In the genomic region with DNA sequence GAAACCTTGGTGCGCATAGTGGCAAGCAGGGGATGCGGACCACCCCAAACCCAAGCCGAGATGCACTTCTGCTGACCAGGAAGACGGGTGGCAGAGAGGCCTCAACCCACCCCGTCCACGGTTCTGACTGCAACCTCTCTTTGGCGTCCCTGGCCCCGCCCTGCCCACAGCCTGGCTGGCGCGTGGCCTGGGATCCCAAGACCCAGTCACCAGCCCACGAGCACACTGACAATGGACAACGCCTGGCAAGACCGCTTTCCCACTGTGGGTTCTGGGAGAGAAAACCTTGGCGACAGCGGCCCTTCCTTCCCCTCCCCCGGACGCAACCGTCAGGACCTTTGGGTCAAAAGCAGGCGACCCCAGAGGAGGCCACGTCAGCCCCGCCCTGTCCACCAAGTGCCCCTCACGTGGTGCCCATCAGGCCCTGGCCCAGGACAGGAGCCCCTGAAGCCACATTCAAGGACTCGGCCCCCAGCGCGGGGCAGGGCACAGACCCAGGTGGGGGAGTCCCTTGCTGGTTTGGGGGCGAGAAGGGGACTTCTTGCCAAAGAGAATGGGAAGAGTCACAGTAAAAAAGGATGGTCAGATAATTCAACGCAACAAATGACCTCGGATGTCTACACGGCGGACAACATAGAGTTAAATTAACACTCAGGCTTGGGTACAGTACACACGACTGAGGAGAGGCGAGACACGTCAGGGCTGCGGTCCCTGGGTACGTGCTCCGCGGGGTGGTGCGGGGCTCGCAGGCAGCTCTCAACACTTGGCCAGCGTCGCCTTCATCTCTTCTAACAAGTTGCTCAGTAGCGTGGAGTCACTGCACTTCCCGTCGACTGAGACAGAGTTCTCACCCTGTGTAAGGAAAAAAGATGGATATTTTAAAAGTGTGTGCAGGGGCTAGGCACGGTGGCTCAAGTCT, we compare ENCODE assay signal across 23 cellular contexts. TPM values are rescaled to one million over a fixed set of nuclear protein-coding genes. Genes with fewer than 3 reads are reported as not detected.
A peak's percentile ranks its signal among the peaks of the same experiment; 100 is the strongest.
DNase-seq lines count a peak whose midpoint lies in the region; ATAC-seq and TF ChIP-seq lines count a peak whose summit lies in the region.
"Had no signal": no experiment of that assay in that cellular context is flagged by ENCODE, and none has a peak within 500 bp of the region (broad histone marks: within the 10 kb centered on the region; RNA-seq: fewer than 3 reads in every experiment).

No MANE protein-coding gene starts in this region.

- CTCF ChIA-PET in WTC11 (lab: Charles Lee), result no interaction called here

- no peaks in the 10 kb centered on the region for H3K9me3 ChIP-seq in prostate gland
- H3K9me3 ChIP-seq: left lung, upper lobe of left lung had no signal

- intact Hi-C loops in dorsolateral prefrontal cortex (cut with DNase I), result no loop called here
- intact Hi-C loops in prostate gland (cut with DNase I), result no loop called here

- ATAC-seq in WTC11, result no peak
- ATAC-seq in stimulated activated effector memory CD8-positive, alpha-beta T cell treated with anti-CD3 and anti-CD28 coated beads, Interleukin-12 subunit alpha, Interleukin-12 subunit beta, amount 100 ng/mL, for 72 hours, result no peak
- ATAC-seq: activated CD8-positive, alpha-beta T cell treated with anti-CD3 and anti-CD28 coated beads, Interleukin-2, amount 10 ng/mL, durations not matched to agents 7 days and 5 days; activated T-cell treated with anti-CD3 and anti-CD28 coated beads, Interleukin-2, amount 50 U/mL, for 4 hours; left lung; SK-N-SH treated with all-trans-retinoic acid at 6 μM for 48 hours had no signal

- H3K27ac ChIP-seq in dorsolateral prefrontal cortex (peak overlapping the region in 56 of 59 donors; percentile 16 to 94 (median 80)), prostate gland (no peak overlapping the region)
- H3K27ac ChIP-seq: left lung, skin epidermis, stomach, upper lobe of left lung had no signal

- no peaks in the 10 kb centered on the region; the same call in 1 of the 2 replicates for H3K4me1 Mint-ChIP-seq in WTC11
- peaks cover 26% of the 10 kb centered on the region for H3K4me1 Mint-ChIP-seq in stimulated activated effector memory CD8-positive, alpha-beta T cell treated with anti-CD3 and anti-CD28 coated beads, Interleukin-12 subunit alpha, Interleukin-12 subunit beta, amount 100 ng/mL, for 72 hours

- H3K9me3 Mint-ChIP-seq in WTC11, result peaks cover 22% of the 10 kb centered on the region
- H3K9me3 Mint-ChIP-seq in stimulated activated effector memory CD8-positive, alpha-beta T cell treated with anti-CD3 and anti-CD28 coated beads, Interleukin-12 subunit alpha, Interleukin-12 subunit beta, amount 100 ng/mL, for 72 hours, result no peaks in the 10 kb centered on the region
- H3K9me3 Mint-ChIP-seq: activated naive CD4-positive, alpha-beta T cell treated with anti-CD3 and anti-CD28 coated beads, Interleukin-2, amount 50 U/mL, for 24 hours; activated T-cell treated with anti-CD3 and anti-CD28 coated beads, Interleukin-2, amount 50 U/mL, for 4 hours; nephron had no signal

- no peaks in the 10 kb centered on the region for H3K27me3 ChIP-seq in dorsolateral prefrontal cortex
- H3K27me3 ChIP-seq in prostate gland (replicated peaks; ENCODE audit: insufficient read depth), result no peaks in the 10 kb centered on the region
- H3K27me3 ChIP-seq: left lung, stomach, upper lobe of left lung had no signal

- H3K27ac Mint-ChIP-seq in WTC11, result peak overlapping the region; percentile 49
- H3K27ac Mint-ChIP-seq in stimulated activated effector memory CD8-positive, alpha-beta T cell treated with anti-CD3 and anti-CD28 coated beads, Interleukin-12 subunit alpha, Interleukin-12 subunit beta, amount 100 ng/mL, for 72 hours, result peak overlapping the region; percentile 29
- H3K27ac Mint-ChIP-seq: activated CD8-positive, alpha-beta T cell treated with anti-CD3 and anti-CD28 coated beads, Interleukin-2, amount 10 ng/mL, durations not matched to agents 7 days and 5 days; activated naive CD4-positive, alpha-beta T cell treated with anti-CD3 and anti-CD28 coated beads, Interleukin-2, amount 50 U/mL, for 24 hours; nephron; progenitor cell of endocrine pancreas had no signal

- H3K36me3 Mint-ChIP-seq in WTC11, result peaks cover 49% of the 10 kb centered on the region
- peaks cover 57% of the 10 kb centered on the region for H3K36me3 Mint-ChIP-seq in stimulated activated effector memory CD8-positive, alpha-beta T cell treated with anti-CD3 and anti-CD28 coated beads, Interleukin-12 subunit alpha, Interleukin-12 subunit beta, amount 100 ng/mL, for 72 hours

- H3K36me3 ChIP-seq in prostate gland, result peaks cover 4 to 13% of the 10 kb centered on the region in 2 donors

- no peak for TF ChIP-seq POLR2A in prostate gland (IDR thresholded peaks at IDR 0.05)

- no peak for DNase-seq in WTC11 (ENCODE audit: low spot score)
- peak in 8 of 10 donors; percentile 51 to 74 (median 62) for DNase-seq in dorsolateral prefrontal cortex
- no peak for DNase-seq in stimulated activated effector memory CD8-positive, alpha-beta T cell treated with anti-CD3 and anti-CD28 coated beads, Interleukin-12 subunit alpha, Interleukin-12 subunit beta, amount 100 ng/mL, for 72 hours (ENCODE audit: low spot score in 2 of 2)
- DNase-seq in NCI-H446 treated with DMSO at 0.1 percent for 48 hours (lab: John Stamatoyannopoulos, UW), result no peak
- DNase-seq in prostate gland (ENCODE audit: low spot score), result no peak
- DNase-seq: activated CD4-positive, CD25-positive, alpha-beta regulatory T cell; activated CD8-positive, alpha-beta T cell treated with anti-CD3 and anti-CD28 coated beads, Interleukin-2, amount 10 ng/mL, durations not matched to agents 7 days and 5 days; activated T-cell treated with anti-CD3 and anti-CD28 coated beads, Interleukin-2, amount 50 U/mL, for 4 hours; DND-41; left lung; MM.1S; NCI-H1436; NCI-H526 treated with DMSO at 0.1 percent for 48 hours; stimulated activated CD4-positive, alpha-beta T cell treated with anti-CD3 and anti-CD28 coated beads, Interleukin-2, amount 100 ng/mL, for 48 hours; stomach; T1000 had no signal

- no peaks in the 10 kb centered on the region for H3K27me3 Mint-ChIP-seq in WTC11 (ENCODE audit: low read depth)
- H3K27me3 Mint-ChIP-seq: activated naive CD4-positive, alpha-beta T cell treated with anti-CD3 and anti-CD28 coated beads, Interleukin-2, amount 50 U/mL, for 24 hours; progenitor cell of endocrine pancreas had no signal

- POLR2A ChIA-PET in WTC11 (lab: Charles Lee), result no interaction called here

- no peak overlapping the region for H3K4me3 Mint-ChIP-seq in WTC11
- H3K4me3 Mint-ChIP-seq in stimulated activated effector memory CD8-positive, alpha-beta T cell treated with anti-CD3 and anti-CD28 coated beads, Interleukin-12 subunit alpha, Interleukin-12 subunit beta, amount 100 ng/mL, for 72 hours, result no peak overlapping the region
- H3K4me3 Mint-ChIP-seq: activated CD8-positive, alpha-beta T cell treated with anti-CD3 and anti-CD28 coated beads, Interleukin-2, amount 10 ng/mL, durations not matched to agents 7 days and 5 days; activated naive CD4-positive, alpha-beta T cell treated with anti-CD3 and anti-CD28 coated beads, Interleukin-2, amount 50 U/mL, for 24 hours; activated T-cell treated with anti-CD3 and anti-CD28 coated beads, Interleukin-2, amount 50 U/mL, for 4 hours; brain; nephron had no signal

- H3K4me1 ChIP-seq in prostate gland (replicated peaks), result no peaks in the 10 kb centered on the region

- 86% methylated on average over 42 of the region's 45 CpGs for WGBS in prostate gland

- peak overlapping the region in 1 of 59 donors; percentile 1 for H3K4me3 ChIP-seq in dorsolateral prefrontal cortex
- no peak overlapping the region for H3K4me3 ChIP-seq in prostate gland
- H3K4me3 ChIP-seq: left lung, skin epidermis, stomach, upper lobe of left lung had no signal

- TF ChIP-seq CTCF in WTC11 (IDR thresholded peaks at IDR 0.05), result no peak
- no peak for TF ChIP-seq CTCF in dorsolateral prefrontal cortex (IDR thresholded peaks at IDR 0.05 in 54 of 56, conservative IDR thresholded peaks at IDR 0.05 in 2 of 56; ENCODE audit: low read depth in 1 of 56, partially characterized antibody in 56 of 56)
- TF ChIP-seq CTCF in prostate gland (IDR thresholded peaks at IDR 0.05), result no peak

TF ChIP-seq in WTC11, 78 proteins besides CTCF, POLR2A, EP300 and RAD21 (continues in another document):
- TF ChIP-seq, protein P1, sequence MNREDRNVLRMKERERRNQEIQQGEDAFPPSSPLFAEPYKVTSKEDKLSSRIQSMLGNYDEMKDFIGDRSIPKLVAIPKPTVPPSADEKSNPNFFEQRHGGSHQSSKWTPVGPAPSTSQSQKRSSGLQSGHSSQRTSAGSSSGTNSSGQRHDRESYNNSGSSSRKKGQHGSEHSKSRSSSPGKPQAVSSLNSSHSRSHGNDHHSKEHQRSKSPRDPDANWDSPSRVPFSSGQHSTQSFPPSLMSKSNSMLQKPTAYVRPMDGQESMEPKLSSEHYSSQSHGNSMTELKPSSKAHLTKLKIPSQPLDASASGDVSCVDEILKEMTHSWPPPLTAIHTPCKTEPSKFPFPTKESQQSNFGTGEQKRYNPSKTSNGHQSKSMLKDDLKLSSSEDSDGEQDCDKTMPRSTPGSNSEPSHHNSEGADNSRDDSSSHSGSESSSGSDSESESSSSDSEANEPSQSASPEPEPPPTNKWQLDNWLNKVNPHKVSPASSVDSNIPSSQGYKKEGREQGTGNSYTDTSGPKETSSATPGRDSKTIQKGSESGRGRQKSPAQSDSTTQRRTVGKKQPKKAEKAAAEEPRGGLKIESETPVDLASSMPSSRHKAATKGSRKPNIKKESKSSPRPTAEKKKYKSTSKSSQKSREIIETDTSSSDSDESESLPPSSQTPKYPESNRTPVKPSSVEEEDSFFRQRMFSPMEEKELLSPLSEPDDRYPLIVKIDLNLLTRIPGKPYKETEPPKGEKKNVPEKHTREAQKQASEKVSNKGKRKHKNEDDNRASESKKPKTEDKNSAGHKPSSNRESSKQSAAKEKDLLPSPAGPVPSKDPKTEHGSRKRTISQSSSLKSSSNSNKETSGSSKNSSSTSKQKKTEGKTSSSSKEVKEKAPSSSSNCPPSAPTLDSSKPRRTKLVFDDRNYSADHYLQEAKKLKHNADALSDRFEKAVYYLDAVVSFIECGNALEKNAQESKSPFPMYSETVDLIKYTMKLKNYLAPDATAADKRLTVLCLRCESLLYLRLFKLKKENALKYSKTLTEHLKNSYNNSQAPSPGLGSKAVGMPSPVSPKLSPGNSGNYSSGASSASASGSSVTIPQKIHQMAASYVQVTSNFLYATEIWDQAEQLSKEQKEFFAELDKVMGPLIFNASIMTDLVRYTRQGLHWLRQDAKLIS (CRISPR knock-in tag; IDR thresholded peaks at IDR 0.05; ENCODE audit: borderline replicate concordance), result no peak

RNA-seq across cellular contexts. Expression of gene IZUMO4, which starts 5.0 kb away (rescaled TPM):
- total RNA-seq in WTC11 (2021) (0.73 to 1.9 TPM (median 1.8 TPM) in 3 replicates), dorsolateral prefrontal cortex (10 to 100 TPM in 119 of 120 experiments, 1 to 10 TPM in 1; 8.6 to 54.6 (median 25.5) TPM), prostate gland (10 to 100 TPM; 11.8 to 50.2 TPM)

RNA-seq across cellular contexts. Expression of gene MOB3A, which starts 5.5 kb away (rescaled TPM):
- total RNA-seq in WTC11 (2021) (8.1 to 9.8 TPM (median 9.6 TPM) in 3 replicates), dorsolateral prefrontal cortex (10 to 100 TPM; 15.7 to 49.6 (median 26.9) TPM), prostate gland (10 to 100 TPM; 40.1 to 43.5 TPM)

RNA-seq across cellular contexts. Expression of gene AP3D1, which starts 49.7 kb away (rescaled TPM):
- total RNA-seq in WTC11 (2021), result 160 to 190 TPM (median 163 TPM) in 3 replicates
- 100 to 1,000 TPM in 118 of 120 experiments, 10 to 100 TPM in 2; 94.6 to 174 (median 127) TPM for total RNA-seq in dorsolateral prefrontal cortex
- total RNA-seq in prostate gland, result 100 to 1,000 TPM; 115 to 178 TPM

RNA-seq across cellular contexts. Expression of gene MKNK2, which starts 50.6 kb away (rescaled TPM):
- total RNA-seq in WTC11 (2021) (150 to 165 TPM (median 163 TPM) in 3 replicates), dorsolateral prefrontal cortex (100 to 1,000 TPM in 32 of 120 experiments, 10 to 100 TPM in 88; 40.9 to 364 (median 77.4) TPM), prostate gland (100 to 1,000 TPM; 141 to 189 TPM)

Comparison
In these comparisons a context has a peak if more than half of its experiments do, and no peak if none do; other contexts are left out.
1. DNase-seq: peak in dorsolateral prefrontal cortex (8 of 10); none in WTC11 (single experiment), stimulated activated effector memory CD8-positive, alpha-beta T cell treated with anti-CD3 and anti-CD28 coated beads, Interleukin-12 subunit alpha, Interleukin-12 subunit beta, amount 100 ng/mL, for 72 hours (0 of 2), NCI-H446 treated with DMSO at 0.1 percent for 48 hours (single experiment) and prostate gland (single experiment).
2. H3K27ac ChIP-seq: peak in dorsolateral prefrontal cortex (56 of 59); none in prostate gland (0 of 2).